In genomic region chr9:35844628-35845301, GRCh38 we compare ENCODE assay signal across 10 cellular contexts. TPM values are rescaled to one million over a fixed set of nuclear protein-coding genes. Genes with fewer than 3 reads are reported as not detected.
DNase-seq lines count a peak whose midpoint lies in the region; ATAC-seq, FAIRE-seq and TF ChIP-seq lines count a peak whose summit lies in the region.
"Had no signal": no experiment of that assay in that cellular context is flagged by ENCODE, and none has a peak within 500 bp of the region (broad histone marks: within the 10 kb centered on the region; RNA-seq: fewer than 3 reads in every experiment).

No MANE protein-coding gene starts in this region.

- peak overlapping the region in 1 of 4 experiments; percentile 70; a peak in 2 of 8 replicates for H3K4me3 ChIP-seq in H1 (ENCODE audit: extremely low read depth in 1 of 4, insufficient read depth in 2 of 4, low read depth in 3 of 4, low read length in 4 of 4)
- no peak overlapping the region for H3K4me3 ChIP-seq in endodermal cell (ENCODE audit: low read length)
- H3K4me3 ChIP-seq: uterus had no signal

- no peak overlapping the region for H4K8ac ChIP-seq in H1 (ENCODE audit: extremely low read depth, insufficient read depth, low read length)

- no peak overlapping the region for H4K5ac ChIP-seq in H1 (ENCODE audit: insufficient read length, low read depth, low read length)

- H2BK120ac ChIP-seq in H1 (replicated peaks; ENCODE audit: low read depth, low read length): no peak overlapping the region

- POLR2A ChIA-PET in activated naive CD8-positive, alpha-beta T cell treated with anti-CD3 and anti-CD28 coated beads, Interleukin-2, amount 10 ng/mL, durations not matched to agents 7 days and 5 days (lab: Charles Lee): interaction anchor here (0.9 kb wide), 1 partner anchor 13 kb away, joined by 3 read pairs; no protein-coding TSS in a partner anchor
- POLR2A ChIA-PET in H1 (lab: Charles Lee; ENCODE audit: partially characterized antibody): interaction anchor here (1.3 to 5.9 kb wide), 6 partner anchors 9 to 30 kb away, joined by 3 to 43 read pairs (median 4); partner anchors contain the start of gene HINT2

- H3K4me1 ChIP-seq in H1 (replicated peaks in 1 of 4; ENCODE audit: control insufficient read depth in 3 of 4, insufficient read depth in 4 of 4, low read length in 3 of 4) (peaks cover 11 to 25% (median 14%) of the 10 kb centered on the region in 4 experiments), endodermal cell (ENCODE audit: control insufficient read depth, insufficient read depth, low read length) (no peaks in the 10 kb centered on the region)
- H3K4me1 ChIP-seq: uterus had no signal

- H2BK20ac ChIP-seq in H1 (ENCODE audit: low read length): no peak overlapping the region

- no peak overlapping the region for H3K14ac ChIP-seq in H1 (ENCODE audit: insufficient read length)

- no peak overlapping the region for H4K91ac ChIP-seq in H1 (replicated peaks; ENCODE audit: insufficient read length, low read length)

- TF ChIP-seq CTCF in H1 (IDR thresholded peaks at IDR 0.05; ENCODE audit: control extremely low read depth in 1 of 3, insufficient read depth in 1 of 3, low read depth in 1 of 3, low read length in 3 of 3) (no peak), endodermal cell (conservative IDR thresholded peaks at IDR 0.05) (no peak)

- WGBS in H1 (ENCODE audit: extremely low coverage in 1 of 2, insufficient coverage in 1 of 2, insufficient read length in 1 of 2, insufficient replicate concordance in 2 of 2, low coverage in 1 of 2, low lambda C conversion rate in 2 of 2, missing lambda C conversion rate in 1 of 2), 2 experiments: 54% methylated on average over 7 of the region's 7 CpGs; no CpG with 5 or more reads in 1 of the 2 experiments
- WGBS in endodermal cell (ENCODE audit: insufficient coverage in 1 of 2, insufficient read length in 1 of 2), 2 experiments: 74 to 75% methylated on average over 6 to 7 of the region's 7 CpGs

- no peak overlapping the region for H2BK5ac ChIP-seq in H1 (ENCODE audit: low read depth, low read length)

- H2BK12ac ChIP-seq in H1 (ENCODE audit: low read depth, low read length): no peak overlapping the region; the same call in 1 of the 2 replicates

- no peak overlapping the region for H3K18ac ChIP-seq in H1 (ENCODE audit: extremely low read depth, low read length)

- H3K27me3 Mint-ChIP-seq in activated naive CD8-positive, alpha-beta T cell treated with anti-CD3 and anti-CD28 coated beads, Interleukin-2, amount 10 ng/mL, durations not matched to agents 7 days and 5 days: no peaks in the 10 kb centered on the region
- H3K27me3 Mint-ChIP-seq in activated naive CD8-positive, alpha-beta T cell treated with anti-CD3 and anti-CD28 coated beads, Interleukin-2, amount 50 U/mL, for 24 hours: no peaks in the 10 kb centered on the region
- H3K27me3 Mint-ChIP-seq in endodermal cell (ENCODE audit: insufficient read depth): peaks cover 28% of the 10 kb centered on the region

- peak overlapping the region; percentile 80 to 98 for H3K4me2 ChIP-seq in H1 (ENCODE audit: insufficient read depth in 1 of 2, low read depth in 2 of 2, low read length in 2 of 2)

- no peak for FAIRE-seq in H1 (lab: Jason Lieb, UNC)

- H3K9ac ChIP-seq in H1 (replicated peaks in 1 of 4; ENCODE audit: extremely low read depth in 1 of 4, low read depth in 3 of 4, low read length in 3 of 4) (no peak overlapping the region), endodermal cell (ENCODE audit: extremely low read depth, low read length, poor library complexity, severe bottlenecking) (no peak overlapping the region)

- H3K36me3 Mint-ChIP-seq in activated naive CD8-positive, alpha-beta T cell treated with anti-CD3 and anti-CD28 coated beads, Interleukin-2, amount 10 ng/mL, durations not matched to agents 7 days and 5 days: peaks cover 2% of the 10 kb centered on the region
- no peaks in the 10 kb centered on the region for H3K36me3 Mint-ChIP-seq in activated naive CD8-positive, alpha-beta T cell treated with anti-CD3 and anti-CD28 coated beads, Interleukin-2, amount 50 U/mL, for 24 hours (ENCODE audit: low read depth)
- H3K36me3 Mint-ChIP-seq in endodermal cell (ENCODE audit: low read depth): peaks cover 10% of the 10 kb centered on the region

- no peaks in the 10 kb centered on the region for H4K20me1 ChIP-seq in H1 (replicated peaks in 1 of 2; ENCODE audit: control insufficient read depth in 1 of 2, insufficient read depth in 2 of 2, low read length in 2 of 2)

- no peak overlapping the region for H3K23ac ChIP-seq in H1 (ENCODE audit: insufficient read length)

- H3K23me2 ChIP-seq in H1 (ENCODE audit: low read depth, low read length): peaks cover 15% of the 10 kb centered on the region

- peak overlapping the region; percentile 30 for H3K27ac Mint-ChIP-seq in activated naive CD8-positive, alpha-beta T cell treated with anti-CD3 and anti-CD28 coated beads, Interleukin-2, amount 10 ng/mL, durations not matched to agents 7 days and 5 days
- no peak overlapping the region for H3K27ac Mint-ChIP-seq in activated naive CD8-positive, alpha-beta T cell treated with anti-CD3 and anti-CD28 coated beads, Interleukin-2, amount 50 U/mL, for 24 hours
- no peak overlapping the region for H3K27ac Mint-ChIP-seq in endodermal cell

- peaks cover 26% of the 10 kb centered on the region for H3K4me1 Mint-ChIP-seq in activated naive CD8-positive, alpha-beta T cell treated with anti-CD3 and anti-CD28 coated beads, Interleukin-2, amount 10 ng/mL, durations not matched to agents 7 days and 5 days
- peaks cover 40% of the 10 kb centered on the region for H3K4me1 Mint-ChIP-seq in activated naive CD8-positive, alpha-beta T cell treated with anti-CD3 and anti-CD28 coated beads, Interleukin-2, amount 50 U/mL, for 24 hours
- peaks cover 21% of the 10 kb centered on the region for H3K4me1 Mint-ChIP-seq in endodermal cell

- H3K9me3 Mint-ChIP-seq in activated naive CD8-positive, alpha-beta T cell treated with anti-CD3 and anti-CD28 coated beads, Interleukin-2, amount 10 ng/mL, durations not matched to agents 7 days and 5 days: no peaks in the 10 kb centered on the region
- H3K9me3 Mint-ChIP-seq in activated naive CD8-positive, alpha-beta T cell treated with anti-CD3 and anti-CD28 coated beads, Interleukin-2, amount 50 U/mL, for 24 hours: no peaks in the 10 kb centered on the region
- H3K9me3 Mint-ChIP-seq in endodermal cell: no peaks in the 10 kb centered on the region

- H3K4me3 Mint-ChIP-seq in activated naive CD8-positive, alpha-beta T cell treated with anti-CD3 and anti-CD28 coated beads, Interleukin-2, amount 10 ng/mL, durations not matched to agents 7 days and 5 days: peak overlapping the region; percentile 19
- H3K4me3 Mint-ChIP-seq in activated naive CD8-positive, alpha-beta T cell treated with anti-CD3 and anti-CD28 coated beads, Interleukin-2, amount 50 U/mL, for 24 hours: no peak overlapping the region
- no peak overlapping the region for H3K4me3 Mint-ChIP-seq in endodermal cell

- H3K27me3 ChIP-seq in H1 (replicated peaks in 1 of 4; ENCODE audit: control insufficient read depth in 3 of 4, extremely low read depth in 1 of 4, insufficient read depth in 3 of 4, low read length in 3 of 4) (peaks cover 0 to 12% (median 9%) of the 10 kb centered on the region in 4 experiments; a peak in 6 of 7 replicates), endodermal cell (ENCODE audit: control insufficient read depth, insufficient read depth, low read length, poor library complexity, severe bottlenecking) (peaks cover 35% of the 10 kb centered on the region)
- H3K27me3 ChIP-seq: uterus had no signal

- TF ChIP-seq RAD21 in H1 (IDR thresholded peaks at IDR 0.05 in 1 of 2, conservative IDR thresholded peaks at IDR 0.05 in 1 of 2; ENCODE audit: low read depth in 2 of 2, low read length in 2 of 2): no peak

- H2AK5ac ChIP-seq in H1 (ENCODE audit: low read depth, low read length): no peak overlapping the region

- no peak for DNase-seq in activated naive CD8-positive, alpha-beta T cell treated with anti-CD3 and anti-CD28 coated beads, Interleukin-2, amount 10 ng/mL, durations not matched to agents 7 days and 5 days
- no peak for DNase-seq in activated naive CD8-positive, alpha-beta T cell treated with anti-CD3 and anti-CD28 coated beads, Interleukin-2, amount 50 U/mL, for 24 hours
- DNase-seq in RKO (ENCODE audit: low spot score) (peak; percentile 88), H1 (ENCODE audit: low read depth in 1 of 2, low spot score in 2 of 2) (no peak), mucosa of gallbladder (ENCODE audit: low spot score) (peak; percentile 79), endodermal cell (no peak), NCI-H526 treated with DMSO at 0.1 percent for 48 hours (lab: John Stamatoyannopoulos, UW) (no peak), NCI-H1436 (lab: John Stamatoyannopoulos, UW) (no peak)

- H3K4ac ChIP-seq in H1 (replicated peaks; ENCODE audit: insufficient read length, low read depth, low read length): no peak overlapping the region

- no peak overlapping the region for H3K27ac ChIP-seq in H1 (ENCODE audit: low read depth, low read length)
- H3K27ac ChIP-seq in endodermal cell (ENCODE audit: low read depth, low read length): no peak overlapping the region

- TF ChIP-seq EP300 in H1 (IDR thresholded peaks at IDR 0.05; ENCODE audit: borderline replicate concordance in 1 of 2, low read depth in 2 of 2, low read length in 2 of 2): no peak

- no peaks in the 10 kb centered on the region; the same call in 1 of the 2 replicates for H3K79me1 ChIP-seq in H1 (ENCODE audit: low read depth, low read length)

- CTCF ChIA-PET in H1 (lab: Charles Lee; ENCODE audit: partially characterized antibody): interaction anchor here (0.6 to 16.5 kb wide), 7 partner anchors 9 to 473 kb away, joined by 3 to 172 read pairs (median 4); partner anchors contain the start of genes FAM221B, HINT2 and TMEM8B

- no peak overlapping the region for H2AFZ ChIP-seq in H1 (ENCODE audit: low read length)

- H3K56ac ChIP-seq in H1 (replicated peaks; ENCODE audit: insufficient read length, low read depth, low read length): no peak overlapping the region

- H3K79me2 ChIP-seq in H1 (ENCODE audit: control insufficient read depth in 1 of 2, insufficient read depth in 2 of 2, low read length in 2 of 2): no peaks in the 10 kb centered on the region

- H3K9me3 ChIP-seq in H1 (ENCODE audit: insufficient read depth in 2 of 2, low read depth in 1 of 2, low read length in 1 of 2) (no peaks in the 10 kb centered on the region), endodermal cell (ENCODE audit: control insufficient read depth, low read length) (no peaks in the 10 kb centered on the region)
- H3K9me3 ChIP-seq: uterus had no signal

- TF ChIP-seq POLR2A in H1 (IDR thresholded peaks at IDR 0.05; ENCODE audit: control extremely low read depth in 1 of 2, low read depth in 2 of 2, low read length in 2 of 2): no peak

- ATAC-seq in activated naive CD8-positive, alpha-beta T cell treated with anti-CD3 and anti-CD28 coated beads, Interleukin-2, amount 10 ng/mL, durations not matched to agents 7 days and 5 days (ENCODE audit: low read depth): peak; percentile 75
- no peak for ATAC-seq in activated naive CD8-positive, alpha-beta T cell treated with anti-CD3 and anti-CD28 coated beads, Interleukin-2, amount 50 U/mL, for 24 hours

- peaks cover 0 to 4% (median 0%) of the 10 kb centered on the region in 4 experiments; a peak in 1 of 8 replicates for H3K36me3 ChIP-seq in H1 (ENCODE audit: control insufficient read depth in 2 of 4, insufficient read depth in 4 of 4, low read length in 3 of 4)
- peaks cover 6% of the 10 kb centered on the region for H3K36me3 ChIP-seq in endodermal cell (ENCODE audit: control insufficient read depth, insufficient read depth, low read length)
- H3K36me3 ChIP-seq: uterus had no signal

- H2BK15ac ChIP-seq in H1 (ENCODE audit: low read length): no peak overlapping the region

RNA-seq across cellular contexts. Expression of gene TMEM8B, which starts 15.7 kb away (rescaled TPM):
- total RNA-seq in activated naive CD8-positive, alpha-beta T cell treated with anti-CD3 and anti-CD28 coated beads, Interleukin-2, amount 10 ng/mL, durations not matched to agents 7 days and 5 days: 1 to 10 TPM; 5.9 to 6.1 TPM
- total RNA-seq in H1 (2021; fragmentation: NEBNext Ultra II Directional; extraction: Animal tissue kit (Norgen Biotek cat#: 25700)): 5.7 and 7.5 TPM in 2 replicates
- 10.4 and 12.2 TPM in 2 replicates for polyA plus RNA-seq in H1 (2011; rRNA removed)
- polyA plus RNA-seq in H1 (2011; cell fraction: cytosol; rRNA removed): 6.6 TPM
- 19.8 TPM for polyA plus RNA-seq in H1 (2011; cell fraction: nucleus; rRNA removed)
- 4.6 to 7.4 TPM (median 6.1 TPM) in 4 replicates for polyA plus RNA-seq in H1 (2012, experiment 1 of 2)
- 4.5 TPM for polyA plus RNA-seq in H1 (2012, experiment 2 of 2)
- 5.6 TPM for polyA plus RNA-seq in H1 (2013, experiment 1 of 2)
- 5.2 TPM for polyA plus RNA-seq in H1 (2013, experiment 2 of 2)
- 7.2 and 10.8 TPM in 2 replicates for polyA minus RNA-seq in H1 (2011; rRNA and poly(A)+ RNA removed)
- polyA minus RNA-seq in H1 (2011; cell fraction: cytosol; rRNA and poly(A)+ RNA removed): 5.6 TPM
- polyA minus RNA-seq in H1 (2011; cell fraction: nucleus; rRNA and poly(A)+ RNA removed): 12.8 TPM
- total RNA-seq in mucosa of gallbladder: 36.2 TPM
- 10 to 100 TPM; 12.8 to 18.3 TPM for total RNA-seq in endodermal cell
- 29.5 TPM for polyA plus RNA-seq in endodermal cell (2013, experiment 1 of 2)
- 26.0 TPM for polyA plus RNA-seq in endodermal cell (2013, experiment 2 of 2)

RNA-seq across cellular contexts. Expression of gene FAM221B, which starts 16.2 kb away (rescaled TPM):
- not detected for total RNA-seq in activated naive CD8-positive, alpha-beta T cell treated with anti-CD3 and anti-CD28 coated beads, Interleukin-2, amount 10 ng/mL, durations not matched to agents 7 days and 5 days
- total RNA-seq in H1 (2021; fragmentation: NEBNext Ultra II Directional; extraction: Animal tissue kit (Norgen Biotek cat#: 25700)): not detected in 2 replicates
- polyA plus RNA-seq in H1 (2011; rRNA removed): 0.03 TPM in 1 of 2 replicates, not detected in the other
- 0.06 TPM for polyA plus RNA-seq in H1 (2011; cell fraction: cytosol; rRNA removed)
- not detected for polyA plus RNA-seq in H1 (2011; cell fraction: nucleus; rRNA removed)
- 0.05 to 0.08 TPM in 2 of 4 replicates, not detected in the others for polyA plus RNA-seq in H1 (2012, experiment 1 of 2)
- not detected for polyA plus RNA-seq in H1 (2012, experiment 2 of 2)
- not detected for polyA plus RNA-seq in H1 (2013, experiment 1 of 2)
- not detected for polyA plus RNA-seq in H1 (2013, experiment 2 of 2)
- polyA minus RNA-seq in H1 (2011; rRNA and poly(A)+ RNA removed): 0.09 TPM in 1 of 2 replicates, not detected in the other
- polyA minus RNA-seq in H1 (2011; cell fraction: cytosol; rRNA and poly(A)+ RNA removed): not detected
- not detected for polyA minus RNA-seq in H1 (2011; cell fraction: nucleus; rRNA and poly(A)+ RNA removed)
- not detected for total RNA-seq in mucosa of gallbladder
- total RNA-seq in endodermal cell: under 1 TPM in 1 of 2 donors, not detected in 1; 0.22 TPM
- 0.32 TPM for polyA plus RNA-seq in endodermal cell (2013, experiment 1 of 2)
- polyA plus RNA-seq in endodermal cell (2013, experiment 2 of 2): 0.70 TPM
- total RNA-seq: uterus had no signal

RNA-seq across cellular contexts. Expression of gene OR13J1, which starts 25.4 kb away (rescaled TPM):
- not detected for total RNA-seq in activated naive CD8-positive, alpha-beta T cell treated with anti-CD3 and anti-CD28 coated beads, Interleukin-2, amount 10 ng/mL, durations not matched to agents 7 days and 5 days
- not detected in 2 replicates for total RNA-seq in H1 (2021; fragmentation: NEBNext Ultra II Directional; extraction: Animal tissue kit (Norgen Biotek cat#: 25700))
- polyA plus RNA-seq in H1 (2011; rRNA removed): not detected in 2 replicates
- not detected for polyA plus RNA-seq in H1 (2011; cell fraction: cytosol; rRNA removed)
- not detected for polyA plus RNA-seq in H1 (2011; cell fraction: nucleus; rRNA removed)
- polyA plus RNA-seq in H1 (2012, experiment 1 of 2): 0.13 to 0.40 TPM (median 0.23 TPM) in 3 of 4 replicates, not detected in the other
- polyA plus RNA-seq in H1 (2012, experiment 2 of 2): not detected
- not detected for polyA plus RNA-seq in H1 (2013, experiment 1 of 2)
- not detected for polyA plus RNA-seq in H1 (2013, experiment 2 of 2)
- not detected in 2 replicates for polyA minus RNA-seq in H1 (2011; rRNA and poly(A)+ RNA removed)
- not detected for polyA minus RNA-seq in H1 (2011; cell fraction: cytosol; rRNA and poly(A)+ RNA removed)
- not detected for polyA minus RNA-seq in H1 (2011; cell fraction: nucleus; rRNA and poly(A)+ RNA removed)
- total RNA-seq in mucosa of gallbladder (not detected), endodermal cell (not detected)
- polyA plus RNA-seq in endodermal cell (2013, experiment 1 of 2): not detected
- polyA plus RNA-seq in endodermal cell (2013, experiment 2 of 2): not detected
- total RNA-seq: uterus had no signal
- polyA plus RNA-seq: adipose tissue had no signal

RNA-seq across cellular contexts. Expression of gene HINT2, which starts 29.9 kb away (rescaled TPM):
- 10 to 100 TPM; 54.3 to 56.4 TPM for total RNA-seq in activated naive CD8-positive, alpha-beta T cell treated with anti-CD3 and anti-CD28 coated beads, Interleukin-2, amount 10 ng/mL, durations not matched to agents 7 days and 5 days
- 32.1 and 34.8 TPM in 2 replicates for total RNA-seq in H1 (2021; fragmentation: NEBNext Ultra II Directional; extraction: Animal tissue kit (Norgen Biotek cat#: 25700))
- polyA plus RNA-seq in H1 (2011; rRNA removed): 51.2 and 62.1 TPM in 2 replicates
- 45.5 TPM for polyA plus RNA-seq in H1 (2011; cell fraction: cytosol; rRNA removed)
- polyA plus RNA-seq in H1 (2011; cell fraction: nucleus; rRNA removed): 45.7 TPM
- 45.7 to 58.8 TPM (median 49.5 TPM) in 4 replicates for polyA plus RNA-seq in H1 (2012, experiment 1 of 2)
- 85.6 TPM for polyA plus RNA-seq in H1 (2012, experiment 2 of 2)
- polyA plus RNA-seq in H1 (2013, experiment 1 of 2): 40.1 TPM
- 43.9 TPM for polyA plus RNA-seq in H1 (2013, experiment 2 of 2)
- polyA minus RNA-seq in H1 (2011; rRNA and poly(A)+ RNA removed): 11.3 and 13.6 TPM in 2 replicates
- 4.0 TPM for polyA minus RNA-seq in H1 (2011; cell fraction: cytosol; rRNA and poly(A)+ RNA removed)
- polyA minus RNA-seq in H1 (2011; cell fraction: nucleus; rRNA and poly(A)+ RNA removed): 16.9 TPM
- total RNA-seq in mucosa of gallbladder: 30.7 TPM
- 10 to 100 TPM; 34.3 to 48.6 TPM for total RNA-seq in endodermal cell
- polyA plus RNA-seq in endodermal cell (2013, experiment 1 of 2): 68.5 TPM
- polyA plus RNA-seq in endodermal cell (2013, experiment 2 of 2): 57.9 TPM

RNA-seq across cellular contexts. Expression of gene SPAG8, which starts 32.7 kb away (rescaled TPM):
- 1 to 10 TPM; 3.4 to 4.6 TPM for total RNA-seq in activated naive CD8-positive, alpha-beta T cell treated with anti-CD3 and anti-CD28 coated beads, Interleukin-2, amount 10 ng/mL, durations not matched to agents 7 days and 5 days
- 0.37 and 0.55 TPM in 2 replicates for total RNA-seq in H1 (2021; fragmentation: NEBNext Ultra II Directional; extraction: Animal tissue kit (Norgen Biotek cat#: 25700))
- polyA plus RNA-seq in H1 (2011; rRNA removed): 0.31 and 0.44 TPM in 2 replicates
- 0.44 TPM for polyA plus RNA-seq in H1 (2011; cell fraction: cytosol; rRNA removed)
- polyA plus RNA-seq in H1 (2011; cell fraction: nucleus; rRNA removed): 1.4 TPM
- 0.26 to 0.60 TPM (median 0.44 TPM) in 4 replicates for polyA plus RNA-seq in H1 (2012, experiment 1 of 2)
- 0.29 TPM for polyA plus RNA-seq in H1 (2012, experiment 2 of 2)
- polyA plus RNA-seq in H1 (2013, experiment 1 of 2): 0.14 TPM
- polyA plus RNA-seq in H1 (2013, experiment 2 of 2): 0.20 TPM
- 0.22 and 0.68 TPM in 2 replicates for polyA minus RNA-seq in H1 (2011; rRNA and poly(A)+ RNA removed)
- not detected for polyA minus RNA-seq in H1 (2011; cell fraction: cytosol; rRNA and poly(A)+ RNA removed)
- 1.3 TPM for polyA minus RNA-seq in H1 (2011; cell fraction: nucleus; rRNA and poly(A)+ RNA removed)
- total RNA-seq in mucosa of gallbladder: 4.6 TPM
- total RNA-seq in endodermal cell: 1 to 10 TPM; 1.2 to 1.4 TPM
- 2.2 TPM for polyA plus RNA-seq in endodermal cell (2013, experiment 1 of 2)
- polyA plus RNA-seq in endodermal cell (2013, experiment 2 of 2): 1.9 TPM

Comparison
In these comparisons a context has a peak if more than half of its experiments do, and no peak if none do; other contexts are left out.
1. DNase-seq: peak in RKO (single experiment) and mucosa of gallbladder (single experiment); none in activated naive CD8-positive, alpha-beta T cell treated with anti-CD3 and anti-CD28 coated beads, Interleukin-2, amount 10 ng/mL, durations not matched to agents 7 days and 5 days (single experiment), activated naive CD8-positive, alpha-beta T cell treated with anti-CD3 and anti-CD28 coated beads, Interleukin-2, amount 50 U/mL, for 24 hours (single experiment), H1 (0 of 2), endodermal cell (single experiment), NCI-H526 treated with DMSO at 0.1 percent for 48 hours (single experiment) and NCI-H1436 (single experiment).